In genomic region chr1:204841798-204842197, GRCh38 we compare ENCODE assay signal across 24 cellular contexts. TPM values are rescaled to one million over a fixed set of nuclear protein-coding genes. Genes with fewer than 3 reads are reported as not detected.
DNase-seq lines count a peak whose midpoint lies in the region; ATAC-seq lines count a peak whose summit lies in the region.
"Had no signal": no experiment of that assay in that cellular context is flagged by ENCODE, and none has a peak within 500 bp of the region (broad histone marks: within the 10 kb centered on the region; RNA-seq: fewer than 3 reads in every experiment).

No MANE protein-coding gene starts in this region.

- no CpG with 5 or more reads among the region's 2 CpGs for WGBS in trophoblast cell (ENCODE audit: extremely low coverage, insufficient coverage, insufficient read length)

- H3K4ac ChIP-seq in trophoblast cell (ENCODE audit: low read depth, low read length): no peak overlapping the region

- H3K27me3 ChIP-seq in trophoblast cell (ENCODE audit: insufficient read depth, low read length): no peaks in the 10 kb centered on the region
- H3K27me3 ChIP-seq: breast epithelium, right atrium auricular region had no signal

- H3K23ac ChIP-seq in trophoblast cell (ENCODE audit: low read length): no peak overlapping the region

- peak; percentile 75 for DNase-seq in DMS153 treated with DMSO at 0.1 percent for 48 hours (lab: John Stamatoyannopoulos, UW; ENCODE audit: unreplicated experiment)
- peak; percentile 46 for DNase-seq in NCI-H2029 (lab: John Stamatoyannopoulos, UW)
- DNase-seq in trophoblast cell: no peak
- DNase-seq in activated naive CD8-positive, alpha-beta T cell treated with anti-CD3 and anti-CD28 coated beads, Interleukin-2, amount 50 U/mL, for 24 hours: no peak
- no peak for DNase-seq in effector memory CD8-positive, alpha-beta T cell
- DNase-seq in activated CD4-positive, alpha-beta memory T cell treated with anti-CD3 and anti-CD28 coated beads, Interleukin-2, amount 10 ng/mL, durations not matched to agents 7 days and 5 days: no peak
- DNase-seq: activated CD4-positive, alpha-beta T cell treated with anti-CD3 and anti-CD28 coated beads for 1 hour; activated naive CD8-positive, alpha-beta T cell treated with anti-CD3 and anti-CD28 coated beads for 36 hours; CD4-positive, alpha-beta T cell; dermis blood vessel endothelial cell; DND-41; GOT3; mammary epithelial cell; naive thymus-derived CD4-positive, alpha-beta T cell; NCI-H1436; NCI-H2227 treated with DMSO at 0.1 percent for 48 hours; stimulated activated CD4-positive, alpha-beta T cell treated with anti-CD3 and anti-CD28 coated beads, Interleukin-12 subunit alpha, Interleukin-12 subunit beta, amount 100 ng/mL, for 4 hours; SW 1271 had no signal

- CTCF ChIA-PET in activated CD4-positive, alpha-beta memory T cell treated with anti-CD3 and anti-CD28 coated beads, Interleukin-2, amount 10 ng/mL, durations not matched to agents 7 days and 5 days (lab: Charles Lee): interaction anchor here (1.3 to 1.4 kb wide), 2 partner anchors 50 to 78 kb away, joined by 3 read pairs; no protein-coding TSS in a partner anchor

- H3K4me1 Mint-ChIP-seq in activated naive CD8-positive, alpha-beta T cell treated with anti-CD3 and anti-CD28 coated beads, Interleukin-2, amount 50 U/mL, for 24 hours: no peaks in the 10 kb centered on the region
- H3K4me1 Mint-ChIP-seq in effector memory CD8-positive, alpha-beta T cell (ENCODE audit: low read depth in 2 of 2): no peaks in the 10 kb centered on the region
- H3K4me1 Mint-ChIP-seq in activated CD4-positive, alpha-beta memory T cell treated with anti-CD3 and anti-CD28 coated beads, Interleukin-2, amount 10 ng/mL, durations not matched to agents 7 days and 5 days: no peaks in the 10 kb centered on the region

- no peaks in the 10 kb centered on the region for H3K36me3 Mint-ChIP-seq in activated naive CD8-positive, alpha-beta T cell treated with anti-CD3 and anti-CD28 coated beads, Interleukin-2, amount 50 U/mL, for 24 hours (ENCODE audit: low read depth)
- no peaks in the 10 kb centered on the region for H3K36me3 Mint-ChIP-seq in effector memory CD8-positive, alpha-beta T cell (ENCODE audit: insufficient read depth)
- H3K36me3 Mint-ChIP-seq in activated CD4-positive, alpha-beta memory T cell treated with anti-CD3 and anti-CD28 coated beads, Interleukin-2, amount 10 ng/mL, durations not matched to agents 7 days and 5 days (ENCODE audit: low read depth): no peaks in the 10 kb centered on the region
- H3K36me3 Mint-ChIP-seq: activated naive CD8-positive, alpha-beta T cell treated with anti-CD3 and anti-CD28 coated beads for 36 hours; naive thymus-derived CD4-positive, alpha-beta T cell had no signal

- H3K79me2 ChIP-seq in trophoblast cell (ENCODE audit: control insufficient read depth, insufficient read depth, low read length, poor library complexity): no peaks in the 10 kb centered on the region

- H3K9ac ChIP-seq in trophoblast cell (ENCODE audit: low read length): no peak overlapping the region

- H3K4me2 ChIP-seq in trophoblast cell (ENCODE audit: low read length): no peak overlapping the region

- POLR2A ChIA-PET in activated CD4-positive, alpha-beta memory T cell treated with anti-CD3 and anti-CD28 coated beads, Interleukin-2, amount 10 ng/mL, durations not matched to agents 7 days and 5 days (lab: Charles Lee): no interaction called here

- no peaks in the 10 kb centered on the region for H3K9me3 Mint-ChIP-seq in activated naive CD8-positive, alpha-beta T cell treated with anti-CD3 and anti-CD28 coated beads, Interleukin-2, amount 50 U/mL, for 24 hours
- peaks cover 2 to 9% of the 10 kb centered on the region in 2 donors for H3K9me3 Mint-ChIP-seq in effector memory CD8-positive, alpha-beta T cell
- H3K9me3 Mint-ChIP-seq in activated CD4-positive, alpha-beta memory T cell treated with anti-CD3 and anti-CD28 coated beads, Interleukin-2, amount 10 ng/mL, durations not matched to agents 7 days and 5 days: no peaks in the 10 kb centered on the region
- H3K9me3 Mint-ChIP-seq: activated naive CD8-positive, alpha-beta T cell treated with anti-CD3 and anti-CD28 coated beads for 36 hours; CD4-positive, alpha-beta T cell; IgD-negative memory B cell had no signal

- H2AFZ ChIP-seq in trophoblast cell (ENCODE audit: insufficient read depth, low read length, poor library complexity): no peak overlapping the region

- no peaks in the 10 kb centered on the region for H3K36me3 ChIP-seq in trophoblast cell (ENCODE audit: control insufficient read depth in 1 of 2, insufficient read depth in 2 of 2, low read length in 2 of 2)
- H3K36me3 ChIP-seq: breast epithelium, right atrium auricular region had no signal

- H4K91ac ChIP-seq in trophoblast cell (ENCODE audit: low read depth, low read length): no peak overlapping the region

- H3K4me3 Mint-ChIP-seq in activated naive CD8-positive, alpha-beta T cell treated with anti-CD3 and anti-CD28 coated beads, Interleukin-2, amount 50 U/mL, for 24 hours: no peak overlapping the region
- no peak overlapping the region for H3K4me3 Mint-ChIP-seq in effector memory CD8-positive, alpha-beta T cell
- H3K4me3 Mint-ChIP-seq in activated CD4-positive, alpha-beta memory T cell treated with anti-CD3 and anti-CD28 coated beads, Interleukin-2, amount 10 ng/mL, durations not matched to agents 7 days and 5 days: no peak overlapping the region
- H3K4me3 Mint-ChIP-seq: activated naive CD8-positive, alpha-beta T cell treated with anti-CD3 and anti-CD28 coated beads for 36 hours; CD4-positive, alpha-beta T cell; naive thymus-derived CD4-positive, alpha-beta T cell had no signal

- H3K27ac ChIP-seq in cingulate gyrus (ENCODE audit: low read depth, low read length): peak overlapping the region; percentile 78
- H3K27ac ChIP-seq in trophoblast cell (ENCODE audit: low read depth, low read length): no peak overlapping the region
- H3K27ac ChIP-seq: breast epithelium, foreskin keratinocyte, right atrium auricular region had no signal

- no peak overlapping the region for H3K14ac ChIP-seq in trophoblast cell (ENCODE audit: low read length)

- no peak overlapping the region for H2BK120ac ChIP-seq in trophoblast cell (ENCODE audit: insufficient read depth, low read length, poor library complexity)

- H3K4me1 ChIP-seq in trophoblast cell (ENCODE audit: control insufficient read depth in 1 of 2, insufficient read depth in 2 of 2, low read length in 2 of 2): peaks cover 0 to 13% of the 10 kb centered on the region in 2 experiments
- H3K4me1 ChIP-seq: breast epithelium, foreskin keratinocyte had no signal

- no peaks in the 10 kb centered on the region for H3K79me1 ChIP-seq in trophoblast cell (ENCODE audit: low read length)

- H3K9me3 ChIP-seq in trophoblast cell (ENCODE audit: insufficient read depth, low read depth, low read length): peaks cover 2% of the 10 kb centered on the region
- H3K9me3 ChIP-seq: breast epithelium, right atrium auricular region had no signal

- H2AK5ac ChIP-seq in trophoblast cell (ENCODE audit: low read length): no peak overlapping the region

- H4K8ac ChIP-seq in trophoblast cell (ENCODE audit: low read depth, low read length): no peak overlapping the region

- H3K27me3 Mint-ChIP-seq in activated naive CD8-positive, alpha-beta T cell treated with anti-CD3 and anti-CD28 coated beads, Interleukin-2, amount 50 U/mL, for 24 hours: peaks cover 17% of the 10 kb centered on the region
- H3K27me3 Mint-ChIP-seq in effector memory CD8-positive, alpha-beta T cell: peaks cover 30 to 68% of the 10 kb centered on the region in 2 donors
- peaks cover 10% of the 10 kb centered on the region for H3K27me3 Mint-ChIP-seq in activated CD4-positive, alpha-beta memory T cell treated with anti-CD3 and anti-CD28 coated beads, Interleukin-2, amount 10 ng/mL, durations not matched to agents 7 days and 5 days

- H3K27ac Mint-ChIP-seq in activated naive CD8-positive, alpha-beta T cell treated with anti-CD3 and anti-CD28 coated beads, Interleukin-2, amount 50 U/mL, for 24 hours: no peak overlapping the region
- no peak overlapping the region for H3K27ac Mint-ChIP-seq in effector memory CD8-positive, alpha-beta T cell
- no peak overlapping the region for H3K27ac Mint-ChIP-seq in activated CD4-positive, alpha-beta memory T cell treated with anti-CD3 and anti-CD28 coated beads, Interleukin-2, amount 10 ng/mL, durations not matched to agents 7 days and 5 days
- H3K27ac Mint-ChIP-seq: activated naive CD8-positive, alpha-beta T cell treated with anti-CD3 and anti-CD28 coated beads for 36 hours; CD4-positive, alpha-beta T cell; naive thymus-derived CD4-positive, alpha-beta T cell had no signal

- H3K4me3 ChIP-seq in trophoblast cell (ENCODE audit: low read depth, low read length): peak overlapping the region; percentile 47
- H3K4me3 ChIP-seq: breast epithelium, right atrium auricular region had no signal

- H3K18ac ChIP-seq in trophoblast cell (ENCODE audit: low read length): no peak overlapping the region

- no peak overlapping the region for H4K12ac ChIP-seq in trophoblast cell (ENCODE audit: low read depth, low read length)

- no peak overlapping the region for H2BK12ac ChIP-seq in trophoblast cell (ENCODE audit: low read length)

- no peak overlapping the region for H2BK5ac ChIP-seq in trophoblast cell (ENCODE audit: low read depth, low read length, poor library complexity)

- ATAC-seq in activated naive CD8-positive, alpha-beta T cell treated with anti-CD3 and anti-CD28 coated beads, Interleukin-2, amount 50 U/mL, for 24 hours: no peak
- ATAC-seq in effector memory CD8-positive, alpha-beta T cell (replicated peaks): no peak
- ATAC-seq in GM18909 (IDR thresholded peaks at IDR 0.05; ENCODE audit: poor library complexity, unreplicated experiment): no peak
- ATAC-seq: foreskin keratinocyte; naive thymus-derived CD4-positive, alpha-beta T cell had no signal

RNA-seq across cellular contexts. Expression of gene NFASC, which starts 28.9 kb away (rescaled TPM):
- 2.3 TPM in 2 replicates for polyA plus RNA-seq in trophoblast cell (2013)
- total RNA-seq in activated CD4-positive, alpha-beta memory T cell treated with anti-CD3 and anti-CD28 coated beads, Interleukin-2, amount 10 ng/mL, durations not matched to agents 7 days and 5 days: under 1 TPM; 0.10 to 0.40 TPM
- total RNA-seq: CD4-positive, alpha-beta T cell had no signal
- polyA plus RNA-seq: naive thymus-derived CD4-positive, alpha-beta T cell had no signal

Comparison
In these comparisons a context has a peak if more than half of its experiments do, and no peak if none do; other contexts are left out.
1. DNase-seq: peak in DMS153 treated with DMSO at 0.1 percent for 48 hours (single experiment) and NCI-H2029 (single experiment); none in trophoblast cell (0 of 2), activated naive CD8-positive, alpha-beta T cell treated with anti-CD3 and anti-CD28 coated beads, Interleukin-2, amount 50 U/mL, for 24 hours (single experiment), effector memory CD8-positive, alpha-beta T cell (0 of 3) and activated CD4-positive, alpha-beta memory T cell treated with anti-CD3 and anti-CD28 coated beads, Interleukin-2, amount 10 ng/mL, durations not matched to agents 7 days and 5 days (single experiment).